ENCODE assay signal across 8 cellular contexts in genomic region chr2:27489118-27489497, GRCh38. TPM values are rescaled to one million over a fixed set of nuclear protein-coding genes. Genes with fewer than 3 reads are reported as not detected.
DNase-seq lines count a peak whose midpoint lies in the region; ATAC-seq and TF ChIP-seq lines count a peak whose summit lies in the region.

No MANE protein-coding gene starts in this region.

- H3F3A ChIP-seq in MM.1S (ENCODE audit: insufficient read depth, low read length) = no peaks in the 10 kb centered on the region

- CTCF ChIA-PET in activated CD8-positive, alpha-beta memory T cell treated with anti-CD3 and anti-CD28 coated beads, Interleukin-2, amount 10 ng/mL, durations not matched to agents 7 days and 5 days (lab: Charles Lee) = no interaction called here

- peak overlapping the region; percentile 85 for H3K4me3 Mint-ChIP-seq in activated CD8-positive, alpha-beta memory T cell treated with anti-CD3 and anti-CD28 coated beads, Interleukin-2, amount 10 ng/mL, durations not matched to agents 7 days and 5 days
- H3K4me3 Mint-ChIP-seq in stimulated activated naive CD8-positive, alpha-beta T cell treated with anti-CD3 and anti-CD28 coated beads, Interleukin-15, amount 100 ng/mL, for 72 hours = peak overlapping the region; percentile 90 to 96

- peaks cover 10% of the 10 kb centered on the region for H3K27me3 Mint-ChIP-seq in activated CD8-positive, alpha-beta memory T cell treated with anti-CD3 and anti-CD28 coated beads, Interleukin-2, amount 10 ng/mL, durations not matched to agents 7 days and 5 days
- H3K27me3 Mint-ChIP-seq in stimulated activated naive CD8-positive, alpha-beta T cell treated with anti-CD3 and anti-CD28 coated beads, Interleukin-15, amount 100 ng/mL, for 72 hours = peaks cover 18% of the 10 kb centered on the region

- H3K4me1 ChIP-seq in MM.1S (ENCODE audit: low read length) = no peaks in the 10 kb centered on the region

- no peaks in the 10 kb centered on the region for H3K9me3 Mint-ChIP-seq in activated CD8-positive, alpha-beta memory T cell treated with anti-CD3 and anti-CD28 coated beads, Interleukin-2, amount 10 ng/mL, durations not matched to agents 7 days and 5 days (ENCODE audit: low read depth)
- no peaks in the 10 kb centered on the region for H3K9me3 Mint-ChIP-seq in stimulated activated naive CD8-positive, alpha-beta T cell treated with anti-CD3 and anti-CD28 coated beads, Interleukin-15, amount 100 ng/mL, for 72 hours

- H3K4me3 ChIP-seq in MM.1S (ENCODE audit: low read length) = peak overlapping the region; percentile 65
- peak overlapping the region; percentile 68 for H3K4me3 ChIP-seq in astrocyte of the cerebellum (ENCODE audit: low read depth, low read length)

- no peaks in the 10 kb centered on the region for H3K27me3 ChIP-seq in MM.1S (replicated peaks; ENCODE audit: insufficient read depth, low read length)

- in situ Hi-C loops in astrocyte of the cerebellum (cut with HindIII; ENCODE audit: low sequenced_read_pairs) = no loop called here

- DNase-seq in activated CD8-positive, alpha-beta memory T cell treated with anti-CD3 and anti-CD28 coated beads, Interleukin-2, amount 10 ng/mL, durations not matched to agents 7 days and 5 days = peak; percentile 50
- no peak for DNase-seq in activated CD8-positive, alpha-beta memory T cell treated with anti-CD3 and anti-CD28 coated beads for 24 hours
- peak; percentile 35 for DNase-seq in MM.1S
- DNase-seq in astrocyte of the cerebellum (ENCODE audit: low read depth) = no peak
- peak; percentile 58 for DNase-seq in islet precursor cell
- no peak for DNase-seq in stimulated activated naive CD8-positive, alpha-beta T cell treated with anti-CD3 and anti-CD28 coated beads, Interleukin-15, amount 100 ng/mL, for 72 hours
- no peak for DNase-seq in cerebellum (ENCODE audit: low spot score)
- DNase-seq in SKM-1 (lab: John Stamatoyannopoulos, UW; ENCODE audit: unreplicated experiment) = no peak

- peak; percentile 6 for ATAC-seq in activated CD8-positive, alpha-beta memory T cell treated with anti-CD3 and anti-CD28 coated beads, Interleukin-2, amount 10 ng/mL, durations not matched to agents 7 days and 5 days
- ATAC-seq in stimulated activated naive CD8-positive, alpha-beta T cell treated with anti-CD3 and anti-CD28 coated beads, Interleukin-15, amount 100 ng/mL, for 72 hours = no peak

- peak overlapping the region; percentile 60 for H3K9ac ChIP-seq in MM.1S (ENCODE audit: low read length)

- peak overlapping the region; percentile 79 for H3K27ac Mint-ChIP-seq in activated CD8-positive, alpha-beta memory T cell treated with anti-CD3 and anti-CD28 coated beads, Interleukin-2, amount 10 ng/mL, durations not matched to agents 7 days and 5 days
- peak overlapping the region; percentile 78 to 97 for H3K27ac Mint-ChIP-seq in stimulated activated naive CD8-positive, alpha-beta T cell treated with anti-CD3 and anti-CD28 coated beads, Interleukin-15, amount 100 ng/mL, for 72 hours

- H3K9me3 ChIP-seq in MM.1S (replicated peaks; ENCODE audit: insufficient read depth, low read length) = no peaks in the 10 kb centered on the region

- H3K9me2 ChIP-seq in MM.1S (replicated peaks; ENCODE audit: insufficient read depth, low read length) = no peaks in the 10 kb centered on the region

- H4K20me1 ChIP-seq in MM.1S (ENCODE audit: insufficient read depth, low read length) = no peaks in the 10 kb centered on the region

- peaks cover 24% of the 10 kb centered on the region for H3K4me1 Mint-ChIP-seq in activated CD8-positive, alpha-beta memory T cell treated with anti-CD3 and anti-CD28 coated beads, Interleukin-2, amount 10 ng/mL, durations not matched to agents 7 days and 5 days
- peaks cover 42% of the 10 kb centered on the region for H3K4me1 Mint-ChIP-seq in stimulated activated naive CD8-positive, alpha-beta T cell treated with anti-CD3 and anti-CD28 coated beads, Interleukin-15, amount 100 ng/mL, for 72 hours

- TF ChIP-seq CTCF in MM.1S (IDR thresholded peaks at IDR 0.05; ENCODE audit: low read length) (0 out of 2 replicates have a peak, but pooled peaks have one; percentile 8), astrocyte of the cerebellum (IDR thresholded peaks at IDR 0.05; ENCODE audit: low read depth, low read length, missing control alignments) (peak; percentile 33)

- H3K4me2 ChIP-seq in MM.1S (ENCODE audit: low read depth, low read length) = peak overlapping the region; percentile 65

- no peaks in the 10 kb centered on the region for H3K36me3 ChIP-seq in MM.1S (replicated peaks; ENCODE audit: insufficient read depth, low read length)

- no peaks in the 10 kb centered on the region for H3K36me3 Mint-ChIP-seq in activated CD8-positive, alpha-beta memory T cell treated with anti-CD3 and anti-CD28 coated beads, Interleukin-2, amount 10 ng/mL, durations not matched to agents 7 days and 5 days

- peak overlapping the region; percentile 77; the same call in 1 of the 2 replicates for H3K27ac ChIP-seq in MM.1S (ENCODE audit: low read length)

- no peaks in the 10 kb centered on the region for H3K79me2 ChIP-seq in MM.1S (ENCODE audit: low read length)

- peak overlapping the region; percentile 72 for H2AFZ ChIP-seq in MM.1S (ENCODE audit: low read length)

RNA-seq across cellular contexts. Expression of gene IFT172, which starts 0.4 kb away (rescaled TPM):
- total RNA-seq in activated CD8-positive, alpha-beta memory T cell treated with anti-CD3 and anti-CD28 coated beads, Interleukin-2, amount 10 ng/mL, durations not matched to agents 7 days and 5 days = 10 to 100 TPM; 11.5 to 15.7 TPM
- 48.3 TPM for total RNA-seq in cerebellum

RNA-seq across cellular contexts. Expression of gene FNDC4, which starts 5.9 kb away (rescaled TPM):
- under 1 TPM in 1 of 2 experiments, not detected in 1; 0.14 TPM for total RNA-seq in activated CD8-positive, alpha-beta memory T cell treated with anti-CD3 and anti-CD28 coated beads, Interleukin-2, amount 10 ng/mL, durations not matched to agents 7 days and 5 days
- 24.9 TPM for total RNA-seq in cerebellum

RNA-seq across cellular contexts. Expression of gene GCKR, which starts 7.5 kb away (rescaled TPM):
- total RNA-seq in activated CD8-positive, alpha-beta memory T cell treated with anti-CD3 and anti-CD28 coated beads, Interleukin-2, amount 10 ng/mL, durations not matched to agents 7 days and 5 days = not detected
- total RNA-seq in cerebellum = 0.54 TPM

RNA-seq across cellular contexts. Expression of gene KRTCAP3, which starts 46.9 kb away (rescaled TPM):
- total RNA-seq in activated CD8-positive, alpha-beta memory T cell treated with anti-CD3 and anti-CD28 coated beads, Interleukin-2, amount 10 ng/mL, durations not matched to agents 7 days and 5 days = 1 to 10 TPM; 4.5 to 6.4 TPM
- total RNA-seq in cerebellum = not detected

Comparison
In these comparisons a context has a peak if more than half of its experiments do, and no peak if none do; other contexts are left out.
1. DNase-seq: peak in activated CD8-positive, alpha-beta memory T cell treated with anti-CD3 and anti-CD28 coated beads, Interleukin-2, amount 10 ng/mL, durations not matched to agents 7 days and 5 days (single experiment), MM.1S (single experiment) and islet precursor cell (single experiment); none in activated CD8-positive, alpha-beta memory T cell treated with anti-CD3 and anti-CD28 coated beads for 24 hours (single experiment), astrocyte of the cerebellum (single experiment), stimulated activated naive CD8-positive, alpha-beta T cell treated with anti-CD3 and anti-CD28 coated beads, Interleukin-15, amount 100 ng/mL, for 72 hours (0 of 2), cerebellum (single experiment) and SKM-1 (single experiment).
2. RNA of gene FNDC4, which starts 5.9 kb away (total RNA-seq): 24.9 TPM in cerebellum (single experiment); 0.14 TPM in activated CD8-positive, alpha-beta memory T cell treated with anti-CD3 and anti-CD28 coated beads, Interleukin-2, amount 10 ng/mL, durations not matched to agents 7 days and 5 days; every median in the first group is over 10 times any median in the second.